ENCODE assay signal across 16 cellular contexts in genomic region chr16:50553731-50554360, GRCh38. TPM values are rescaled to one million over a fixed set of nuclear protein-coding genes. Genes with fewer than 3 reads are reported as not detected.
DNase-seq lines count a peak whose midpoint lies in the region; ATAC-seq and TF ChIP-seq lines count a peak whose summit lies in the region.
"Had no signal": no experiment of that assay in that cellular context is flagged by ENCODE, and none has a peak within 500 bp of the region (broad histone marks: within the 10 kb centered on the region; RNA-seq: fewer than 3 reads in every experiment).

No MANE protein-coding gene starts in this region.

- DNase-seq in neural progenitor cell (ENCODE audit: low spot score), result no peak
- DNase-seq in osteoblast (ENCODE audit: insufficient read length, low spot score, missing footprints), result no peak
- DNase-seq in NCI-H2029 treated with DMSO at 0.1 percent for 48 hours (lab: John Stamatoyannopoulos, UW), result no peak
- DNase-seq in activated CD4-positive, alpha-beta T cell treated with anti-CD3 and anti-CD28 coated beads, Interleukin-2, amount 50 U/mL, for 48 hours, result no peak
- DNase-seq: Calu3; CD8-positive, alpha-beta T cell; DND-41; EL; H9 had no signal

- H2AFZ ChIP-seq in neural progenitor cell (replicated peaks) (no peak overlapping the region), osteoblast (ENCODE audit: low read length) (no peak overlapping the region)

- H3K4me2 ChIP-seq in neural progenitor cell (no peak overlapping the region), osteoblast (ENCODE audit: insufficient read depth, low read length) (no peak overlapping the region)
- H3K4me2 ChIP-seq: BLaER1 treated with 17β-estradiol and CSF1 and Interleukin-3, amounts not matched to agents 10 nM and 100 nM had no signal

- 87 to 90% methylated on average over 7 of the region's 7 CpGs for WGBS in esophagus, 2 donors
- 86% methylated on average over 2 of the region's 7 CpGs; no CpG with 5 or more reads in 1 of the 2 donors for WGBS in gastroesophageal sphincter (ENCODE audit: low coverage in 1 of 2), 2 donors

- H3K9me3 ChIP-seq in esophagus (ENCODE audit: control insufficient read depth in 2 of 2, insufficient read depth in 1 of 2, low read depth in 1 of 2, low read length in 1 of 2), result no peaks in the 10 kb centered on the region
- no peaks in the 10 kb centered on the region for H3K9me3 ChIP-seq in gastroesophageal sphincter
- H3K9me3 ChIP-seq in neural progenitor cell (ENCODE audit: low read depth), result no peaks in the 10 kb centered on the region
- no peaks in the 10 kb centered on the region for H3K9me3 ChIP-seq in stomach smooth muscle (ENCODE audit: control insufficient read depth in 2 of 2, low read length in 2 of 2)
- H3K9me3 ChIP-seq in osteoblast (ENCODE audit: low read depth, low read length), result no peaks in the 10 kb centered on the region

- peak overlapping the region; percentile 55 for H3K4me3 Mint-ChIP-seq in neural progenitor cell
- H3K4me3 Mint-ChIP-seq: B cell; CD8-positive, alpha-beta T cell; H9 had no signal

- H4K20me1 ChIP-seq in neural progenitor cell (ENCODE audit: low read depth) (peaks cover 18% of the 10 kb centered on the region), osteoblast (ENCODE audit: insufficient read depth, low read length) (no peaks in the 10 kb centered on the region)

- peaks cover 37% of the 10 kb centered on the region for H3K4me1 Mint-ChIP-seq in neural progenitor cell

- no peaks in the 10 kb centered on the region for H3K79me2 ChIP-seq in neural progenitor cell (ENCODE audit: low read depth)
- no peaks in the 10 kb centered on the region for H3K79me2 ChIP-seq in osteoblast (ENCODE audit: insufficient read depth, low read length)

- TF ChIP-seq POLR2A in gastroesophageal sphincter (IDR thresholded peaks at IDR 0.05), result no peak

- peaks cover 4% of the 10 kb centered on the region for H3K27me3 Mint-ChIP-seq in neural progenitor cell (ENCODE audit: insufficient read depth, low read depth)

- H3K9ac ChIP-seq in neural progenitor cell (no peak overlapping the region), stomach smooth muscle (ENCODE audit: low read length in 2 of 2) (no peak overlapping the region)
- H3K9ac ChIP-seq: BLaER1 treated with 17β-estradiol and CSF1 and Interleukin-3, amounts not matched to agents 10 nM and 100 nM had no signal

- H3K27me3 ChIP-seq in esophagus (ENCODE audit: control insufficient read depth in 1 of 2, insufficient read depth in 2 of 2, low read length in 2 of 2) (no peaks in the 10 kb centered on the region), gastroesophageal sphincter (no peaks in the 10 kb centered on the region), neural progenitor cell (peaks cover 19% of the 10 kb centered on the region), stomach smooth muscle (ENCODE audit: control insufficient read depth in 1 of 2, insufficient read depth in 2 of 2, low read length in 2 of 2) (no peaks in the 10 kb centered on the region), osteoblast (ENCODE audit: insufficient read depth, low read length) (peaks cover 18% of the 10 kb centered on the region)

- H3K36me3 Mint-ChIP-seq in neural progenitor cell, result peaks cover 55% of the 10 kb centered on the region

- H3K36me3 ChIP-seq in esophagus (ENCODE audit: control insufficient read depth in 2 of 2, insufficient read depth in 2 of 2, low read length in 1 of 2) (no peaks in the 10 kb centered on the region), gastroesophageal sphincter (peaks cover 0 to 19% of the 10 kb centered on the region in 2 donors), neural progenitor cell (no peaks in the 10 kb centered on the region), stomach smooth muscle (ENCODE audit: control insufficient read depth in 2 of 2, insufficient read depth in 2 of 2, low read length in 2 of 2) (peaks cover 4 to 7% of the 10 kb centered on the region in 2 donors), osteoblast (ENCODE audit: insufficient read depth, low read length) (no peaks in the 10 kb centered on the region)
- H3K36me3 ChIP-seq: BLaER1 treated with 17β-estradiol and CSF1 and Interleukin-3, amounts not matched to agents 10 nM and 100 nM had no signal

- no peak overlapping the region for H3K4me3 ChIP-seq in esophagus (ENCODE audit: low read depth in 1 of 2, low read length in 2 of 2)
- no peak overlapping the region for H3K4me3 ChIP-seq in gastroesophageal sphincter
- no peak overlapping the region for H3K4me3 ChIP-seq in neural progenitor cell
- H3K4me3 ChIP-seq in stomach smooth muscle (ENCODE audit: low read length in 2 of 2), result no peak overlapping the region
- H3K4me3 ChIP-seq in osteoblast (ENCODE audit: insufficient read depth, low read length), result no peak overlapping the region
- H3K4me3 ChIP-seq: BLaER1 treated with 17β-estradiol and CSF1 and Interleukin-3, amounts not matched to agents 10 nM and 100 nM had no signal

- H3K27ac ChIP-seq in esophagus (ENCODE audit: low read depth in 2 of 2, low read length in 1 of 2) (peak overlapping the region; percentile 14 to 36), gastroesophageal sphincter (peak overlapping the region in 3 of 4 donors; percentile 64 to 92 (median 87)), neural progenitor cell (no peak overlapping the region), stomach smooth muscle (ENCODE audit: low read length) (peak overlapping the region; percentile 18), osteoblast (ENCODE audit: low read depth, low read length) (no peak overlapping the region)
- H3K27ac ChIP-seq: BLaER1 treated with 17β-estradiol and CSF1 and Interleukin-3, amounts not matched to agents 10 nM and 100 nM had no signal

- no peaks in the 10 kb centered on the region for H3F3A ChIP-seq in neural progenitor cell (ENCODE audit: low read depth)

- TF ChIP-seq CTCF in gastroesophageal sphincter (IDR thresholded peaks at IDR 0.05) (no peak), neural progenitor cell (IDR thresholded peaks at IDR 0.05) (no peak), osteoblast (IDR thresholded peaks at IDR 0.05; ENCODE audit: extremely low read depth, low read depth, low read length) (no peak)

- TF ChIP-seq EP300 in gastroesophageal sphincter (IDR thresholded peaks at IDR 0.05), result no peak

- H3K27ac Mint-ChIP-seq in neural progenitor cell, result peak overlapping the region; percentile 25
- H3K27ac Mint-ChIP-seq: B cell; CD8-positive, alpha-beta T cell; H9 had no signal

- H3K4me1 ChIP-seq in esophagus (ENCODE audit: control insufficient read depth in 2 of 2, insufficient read depth in 2 of 2, low read length in 1 of 2), result peaks cover 0 to 13% of the 10 kb centered on the region in 2 donors
- H3K4me1 ChIP-seq in gastroesophageal sphincter, result peaks cover 0 to 98% (median 9%) of the 10 kb centered on the region in 3 donors
- H3K4me1 ChIP-seq in neural progenitor cell, result peaks cover 17% of the 10 kb centered on the region
- peaks cover 35% of the 10 kb centered on the region for H3K4me1 ChIP-seq in stomach smooth muscle (ENCODE audit: control insufficient read depth, insufficient read depth, low read length)
- no peaks in the 10 kb centered on the region for H3K4me1 ChIP-seq in osteoblast (ENCODE audit: insufficient read depth, low read length)
- H3K4me1 ChIP-seq: BLaER1 treated with 17β-estradiol and CSF1 and Interleukin-3, amounts not matched to agents 10 nM and 100 nM had no signal

- H3K9me3 Mint-ChIP-seq in neural progenitor cell, result peaks cover 10% of the 10 kb centered on the region

- ATAC-seq in gastroesophageal sphincter (no peak), GM21381 (IDR thresholded peaks at IDR 0.05; ENCODE audit: unreplicated experiment) (no peak)
- ATAC-seq: CD8-positive, alpha-beta T cell had no signal

RNA-seq across cellular contexts. Expression of gene NKD1, which starts 5.7 kb away (rescaled TPM):
- 1 to 10 TPM; 1.1 to 2.0 TPM for polyA plus RNA-seq in esophagus
- 10 to 100 TPM; 27.7 to 69.2 (median 48.7) TPM for total RNA-seq in gastroesophageal sphincter
- total RNA-seq in neural progenitor cell (ENCODE audit: low replicate concordance), result 3.3 and 5.3 TPM in 2 replicates
- under 0.01 TPM in 2 replicates for total RNA-seq in osteoblast
- total RNA-seq: G401 had no signal

Comparison
In these comparisons a context has a peak if more than half of its experiments do, and no peak if none do; other contexts are left out.
1. H3K27ac ChIP-seq: peak in esophagus (2 of 2), gastroesophageal sphincter (3 of 4) and stomach smooth muscle (single experiment); none in neural progenitor cell (single experiment) and osteoblast (single experiment).